ENCODE assay signal across 1 cellular context in the genomic region with DNA sequence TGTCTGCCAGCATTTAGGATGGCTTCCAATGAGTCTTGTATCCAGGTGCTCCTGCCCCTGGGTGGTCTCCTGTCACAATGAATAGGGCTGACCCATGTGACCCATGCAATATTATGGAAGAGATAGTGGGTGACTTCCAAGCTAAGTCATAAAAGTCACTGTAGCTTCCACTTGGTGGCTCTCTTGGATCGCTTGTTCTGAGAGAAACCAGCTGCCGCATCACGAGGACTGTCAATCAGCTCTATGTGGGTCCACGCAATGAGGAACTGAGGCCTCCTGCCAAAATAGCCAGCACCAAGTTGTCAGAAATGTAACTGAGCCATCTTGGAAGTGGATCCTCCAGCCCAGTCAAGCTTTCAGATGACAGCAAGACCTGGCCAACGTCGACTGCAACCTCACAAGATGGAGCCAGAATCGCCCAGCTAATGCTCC.
TF ChIP-seq lines count a peak whose summit lies in the region.

No MANE protein-coding gene starts in this region.

TF ChIP-seq in HepG2, 621 proteins besides CTCF, POLR2A, EP300 and RAD21 (continued from another document):
- no peak for TF ChIP-seq HNRNPLL (IDR thresholded peaks at IDR 0.05; ENCODE audit: low read depth, low read length, poor library complexity, severe bottlenecking)
- no peak for TF ChIP-seq IRF1 (CRISPR knock-in tag; IDR thresholded peaks at IDR 0.05; ENCODE audit: low read depth)
- no peak for TF ChIP-seq LCORL (IDR thresholded peaks at IDR 0.05)
- peak; percentile 73; the same call in 1 of the 2 replicates for TF ChIP-seq LCORL (CRISPR knock-in tag; IDR thresholded peaks at IDR 0.05)
- peak; percentile 74 for TF ChIP-seq GATAD2A (CRISPR knock-in tag; IDR thresholded peaks at IDR 0.05)
- TF ChIP-seq PLRG1 (conservative IDR thresholded peaks at IDR 0.05) = no peak
- TF ChIP-seq ZNF589 (CRISPR knock-in tag; conservative IDR thresholded peaks at IDR 0.05) = no peak
- 0 out of 2 replicates have a peak, but pooled peaks have one; percentile 57 for TF ChIP-seq KDM3A (CRISPR knock-in tag; IDR thresholded peaks at IDR 0.05; ENCODE audit: low read depth)
- TF ChIP-seq SP1 (IDR thresholded peaks at IDR 0.05) = no peak
- TF ChIP-seq SP1 (CRISPR knock-in tag; IDR thresholded peaks at IDR 0.05) = 0 out of 2 replicates have a peak, but pooled peaks have one; percentile 20
- TF ChIP-seq KLF16 (CRISPR knock-in tag; IDR thresholded peaks at IDR 0.05) = peak in 1 of 2 experiments; percentile 68; a peak in 2 of 4 replicates
- TF ChIP-seq SMAD1 (CRISPR knock-in tag; IDR thresholded peaks at IDR 0.05; ENCODE audit: borderline replicate concordance, low read depth) = 0 out of 2 replicates have a peak, but pooled peaks have one; percentile 25
- TF ChIP-seq GATAD1 (CRISPR knock-in tag; IDR thresholded peaks at IDR 0.05) = peak; percentile 63; the same call in 1 of the 2 replicates
